ENCODE assay signal across 8 cellular contexts in genomic region chr14:33661071-33661470, GRCh38.
"Had no signal": no experiment of that assay in that cellular context is flagged by ENCODE, and none has a peak within 500 bp of the region (broad histone marks: within the 10 kb centered on the region; RNA-seq: fewer than 3 reads in every experiment).

No MANE protein-coding gene starts in this region.

- H3K4me3 ChIP-seq: GM12878 had no signal

- ATAC-seq: GM12878 had no signal

- FAIRE-seq: G401.6, GM12878, GM12891, GM12892, GM18507, GM19239 had no signal

- DNase-seq: GDM1, GF-D8 had no signal
